29 cellular contexts compared by ENCODE assay signal in genomic region chr7:45133352-45133751, GRCh38. TPM values are rescaled to one million over a fixed set of nuclear protein-coding genes. Genes with fewer than 3 reads are reported as not detected.
"Had no signal": no experiment of that assay in that cellular context is flagged by ENCODE, and none has a peak within 500 bp of the region (broad histone marks: within the 10 kb centered on the region; RNA-seq: fewer than 3 reads in every experiment).

No MANE protein-coding gene starts in this region.

- H2AFZ ChIP-seq: neural progenitor cell, parathyroid adenoma had no signal

- H3K36me3 Mint-ChIP-seq: mesothelial cell of epicardium; naive B cell; natural killer cell treated with Interleukin-12 subunit alpha and Interleukin-12 subunit beta and Interleukin-15 and Interleukin-18, amount 100 ng/mL, for 72 hours; neural progenitor cell; stimulated activated naive B cell treated with anti-CD40 and anti-IgM and Interleukin-4, amounts not matched to agents 10 μg/mL and 1 μg/mL and 100 μg/mL, for 72 hours had no signal

- H3K4me1 ChIP-seq: gastrocnemius medialis, neural progenitor cell, parathyroid adenoma, prostate gland, right atrium auricular region, sigmoid colon, upper lobe of right lung, uterus had no signal

- H3K9me3 Mint-ChIP-seq: dendritic cell treated with granulocyte-macrophage colony-stimulating factor and Interleukin-4, amounts not matched to agents 40 ng/mL and 50 ng/mL, for 4 days; endodermal cell; mesothelial cell of epicardium; naive B cell; natural killer cell treated with Interleukin-12 subunit alpha and Interleukin-12 subunit beta and Interleukin-15 and Interleukin-18, amount 100 ng/mL, for 72 hours; neural progenitor cell; stimulated activated naive B cell treated with anti-CD40 and anti-IgM and Interleukin-4, amounts not matched to agents 10 μg/mL and 1 μg/mL and 100 μg/mL, for 72 hours; stimulated activated naive CD8-positive, alpha-beta T cell treated with anti-CD3 and anti-CD28 coated beads, Interleukin-15, Interleukin-2, amounts not matched to agents 100 ng/mL and 50 ng/mL, for 24 hours had no signal

- H3K4me2 ChIP-seq: neural progenitor cell had no signal

- H3K36me3 ChIP-seq: gastrocnemius medialis, neural progenitor cell, prostate gland, right atrium auricular region, sigmoid colon, thoracic aorta, tibial nerve, upper lobe of right lung, uterus had no signal

- H3K27ac Mint-ChIP-seq: dendritic cell treated with granulocyte-macrophage colony-stimulating factor and Interleukin-4, amounts not matched to agents 40 ng/mL and 50 ng/mL, for 4 days; endodermal cell; mesothelial cell of epicardium; neural progenitor cell; stimulated activated naive CD8-positive, alpha-beta T cell treated with anti-CD3 and anti-CD28 coated beads, Interleukin-15, Interleukin-2, amounts not matched to agents 100 ng/mL and 50 ng/mL, for 24 hours had no signal

- H3K4me3 ChIP-seq: gastrocnemius medialis, mucosa of descending colon, neural progenitor cell, prostate gland, right atrium auricular region, sigmoid colon, thoracic aorta, tibial nerve, upper lobe of right lung, uterus had no signal

- H3K79me2 ChIP-seq: parathyroid adenoma had no signal

- H3K27ac ChIP-seq: epithelial cell of prostate, gastrocnemius medialis, neural progenitor cell, parathyroid adenoma, prostate gland, right atrium auricular region, sigmoid colon, thoracic aorta, tibial nerve, upper lobe of right lung, uterus had no signal

- H3K9ac ChIP-seq: neural progenitor cell, parathyroid adenoma had no signal

- H3K27me3 ChIP-seq: gastrocnemius medialis, neural progenitor cell, right atrium auricular region, sigmoid colon, tibial nerve, upper lobe of right lung, uterus had no signal

- ATAC-seq: esophagus mucosa; gastrocnemius medialis; mucosa of descending colon; natural killer cell treated with Interleukin-12 subunit alpha and Interleukin-12 subunit beta and Interleukin-15 and Interleukin-18, amount 100 ng/mL, for 72 hours; stimulated activated naive B cell treated with anti-CD40 and anti-IgM and Interleukin-4, amounts not matched to agents 10 μg/mL and 1 μg/mL and 100 μg/mL, for 72 hours; upper lobe of right lung had no signal

- H3K9me3 ChIP-seq: gastrocnemius medialis, mucosa of descending colon, prostate gland, right atrium auricular region, sigmoid colon, thoracic aorta, tibial nerve, upper lobe of right lung, uterus had no signal

- FAIRE-seq: colon, keratinocyte had no signal

- H3K4me1 Mint-ChIP-seq: endodermal cell, mesothelial cell of epicardium had no signal

- H3K27me3 Mint-ChIP-seq: dendritic cell treated with granulocyte-macrophage colony-stimulating factor and Interleukin-4, amounts not matched to agents 40 ng/mL and 50 ng/mL, for 4 days; stimulated activated naive CD8-positive, alpha-beta T cell treated with anti-CD3 and anti-CD28 coated beads, Interleukin-15, Interleukin-2, amounts not matched to agents 100 ng/mL and 50 ng/mL, for 24 hours had no signal

- H3K4me3 Mint-ChIP-seq: dendritic cell treated with granulocyte-macrophage colony-stimulating factor and Interleukin-4, amounts not matched to agents 40 ng/mL and 50 ng/mL, for 4 days; endodermal cell; mesothelial cell of epicardium; natural killer cell treated with Interleukin-12 subunit alpha and Interleukin-12 subunit beta and Interleukin-15 and Interleukin-18, amount 100 ng/mL, for 72 hours; neural progenitor cell; stimulated activated naive B cell treated with anti-CD40 and anti-IgM and Interleukin-4, amounts not matched to agents 10 μg/mL and 1 μg/mL and 100 μg/mL, for 72 hours; stimulated activated naive CD8-positive, alpha-beta T cell treated with anti-CD3 and anti-CD28 coated beads, Interleukin-15, Interleukin-2, amounts not matched to agents 100 ng/mL and 50 ng/mL, for 24 hours had no signal

- DNase-seq: effector CD8-positive, alpha-beta T cell; endodermal cell; foreskin fibroblast; gastrocnemius medialis; head of caudate nucleus; mesenchymal stem cell; mucosa of descending colon; naive B cell; sigmoid colon; stimulated activated CD4-positive, alpha-beta T cell treated with anti-CD3 and anti-CD28 coated beads, Interleukin-4, amount 100 ng/mL, for 4 hours; stimulated activated naive B cell treated with anti-CD40 and anti-IgM and Interleukin-4, amounts not matched to agents 10 μg/mL and 1 μg/mL and 100 μg/mL, for 72 hours; upper lobe of right lung; uterus had no signal

RNA-seq across cellular contexts. Expression of gene RAMP3, which starts 24.2 kb away (rescaled TPM):
- total RNA-seq: endodermal cell; glomerular endothelial cell; mesothelial cell of epicardium; natural killer cell treated with Interleukin-12 subunit alpha and Interleukin-12 subunit beta and Interleukin-15 and Interleukin-18, amount 100 ng/mL, for 72 hours; osteoblast had no signal
- polyA plus RNA-seq: keratinocyte had no signal
